Comparison of ENCODE assay signal across 26 cellular contexts in genomic region chr3:17065315-17065714, GRCh38.
DNase-seq lines count a peak whose midpoint lies in the region; ATAC-seq and TF ChIP-seq lines count a peak whose summit lies in the region.
"Had no signal": no experiment of that assay in that cellular context is flagged by ENCODE, and none has a peak within 500 bp of the region (broad histone marks: within the 10 kb centered on the region; RNA-seq: fewer than 3 reads in every experiment).

No MANE protein-coding gene starts in this region.

- TF ChIP-seq CTCF in sigmoid colon (IDR thresholded peaks at IDR 0.05): no peak

- no peak overlapping the region for H3K4me3 ChIP-seq in sigmoid colon
- H3K4me3 ChIP-seq: BLaER1, body of pancreas, hepatocyte, neural progenitor cell, Peyer's patch, suprapubic skin had no signal

- no peaks in the 10 kb centered on the region for H3K27me3 ChIP-seq in sigmoid colon
- H3K27me3 ChIP-seq: BLaER1, body of pancreas, foreskin keratinocyte, hepatocyte, neural progenitor cell, Peyer's patch, suprapubic skin had no signal

- no peaks in the 10 kb centered on the region for H3K36me3 ChIP-seq in sigmoid colon
- H3K36me3 ChIP-seq: neural progenitor cell, suprapubic skin had no signal

- no peak overlapping the region for H3K27ac ChIP-seq in sigmoid colon
- H3K27ac ChIP-seq: BLaER1, body of pancreas, foreskin keratinocyte, hepatocyte, neural progenitor cell, Peyer's patch, suprapubic skin had no signal

- peak overlapping the region in 7 of 10 donors; percentile 41 to 72 (median 57) for H3K27ac Mint-ChIP-seq in naive thymus-derived CD8-positive, alpha-beta T cell
- H3K27ac Mint-ChIP-seq in activated naive CD4-positive, alpha-beta T cell treated with anti-CD3 and anti-CD28 coated beads for 36 hours: no peak overlapping the region
- H3K27ac Mint-ChIP-seq: activated CD4-positive, alpha-beta T cell treated with anti-CD3 and anti-CD28 coated beads, Interleukin-2, amount 10 ng/mL, durations not matched to agents 24 days and 14 days; activated CD8-positive, alpha-beta memory T cell treated with anti-CD3 and anti-CD28 coated beads, Interleukin-2, amount 10 ng/mL, durations not matched to agents 7 days and 5 days; activated naive CD8-positive, alpha-beta T cell treated with anti-CD3 and anti-CD28 coated beads for 36 hours; neural progenitor cell; progenitor cell of endocrine pancreas had no signal

- intact Hi-C loops in activated naive CD4-positive, alpha-beta T cell treated with anti-CD3 and anti-CD28 coated beads for 36 hours (cut with micrococcal nuclease): no loop called here
- intact Hi-C loops in sigmoid colon (cut with DNase I): no loop called here

- WGBS in sigmoid colon, 2 donors: 21 to 74% methylated on average over 2 of the region's 2 CpGs

- H3K4me1 Mint-ChIP-seq in naive thymus-derived CD8-positive, alpha-beta T cell: peaks cover 17 to 42% (median 33%) of the 10 kb centered on the region in 4 donors
- H3K4me1 Mint-ChIP-seq in activated naive CD4-positive, alpha-beta T cell treated with anti-CD3 and anti-CD28 coated beads for 36 hours (ENCODE audit: low read depth): peaks cover 12% of the 10 kb centered on the region

- H3K4me3 Mint-ChIP-seq in naive thymus-derived CD8-positive, alpha-beta T cell: no peak overlapping the region
- H3K4me3 Mint-ChIP-seq in activated naive CD4-positive, alpha-beta T cell treated with anti-CD3 and anti-CD28 coated beads for 36 hours: no peak overlapping the region
- H3K4me3 Mint-ChIP-seq: activated CD4-positive, alpha-beta T cell treated with anti-CD3 and anti-CD28 coated beads, Interleukin-2, amount 10 ng/mL, durations not matched to agents 24 days and 14 days; activated CD8-positive, alpha-beta memory T cell treated with anti-CD3 and anti-CD28 coated beads, Interleukin-2, amount 10 ng/mL, durations not matched to agents 7 days and 5 days; activated naive CD8-positive, alpha-beta T cell treated with anti-CD3 and anti-CD28 coated beads for 36 hours; H9; neural progenitor cell had no signal

- H3K36me3 Mint-ChIP-seq in naive thymus-derived CD8-positive, alpha-beta T cell: peaks cover 7 to 65% (median 39%) of the 10 kb centered on the region in 3 donors
- H3K36me3 Mint-ChIP-seq in activated naive CD4-positive, alpha-beta T cell treated with anti-CD3 and anti-CD28 coated beads for 36 hours (ENCODE audit: low read depth): peaks cover 25% of the 10 kb centered on the region
- H3K36me3 Mint-ChIP-seq: neural progenitor cell had no signal

- H3K4me1 ChIP-seq in sigmoid colon: peaks cover 0 to 3% (median 0%) of the 10 kb centered on the region in 4 donors
- H3K4me1 ChIP-seq: BLaER1, body of pancreas, foreskin keratinocyte, suprapubic skin had no signal

- no peaks in the 10 kb centered on the region for H3K27me3 Mint-ChIP-seq in naive thymus-derived CD8-positive, alpha-beta T cell
- no peaks in the 10 kb centered on the region for H3K27me3 Mint-ChIP-seq in activated naive CD4-positive, alpha-beta T cell treated with anti-CD3 and anti-CD28 coated beads for 36 hours (ENCODE audit: low read depth)
- H3K27me3 Mint-ChIP-seq: activated CD4-positive, alpha-beta T cell treated with anti-CD3 and anti-CD28 coated beads, Interleukin-2, amount 10 ng/mL, durations not matched to agents 24 days and 14 days; activated CD8-positive, alpha-beta memory T cell treated with anti-CD3 and anti-CD28 coated beads, Interleukin-2, amount 10 ng/mL, durations not matched to agents 7 days and 5 days; activated naive CD8-positive, alpha-beta T cell treated with anti-CD3 and anti-CD28 coated beads for 36 hours; progenitor cell of endocrine pancreas had no signal

- H3K9me3 Mint-ChIP-seq in naive thymus-derived CD8-positive, alpha-beta T cell: peaks cover 0 to 3% (median 0%) of the 10 kb centered on the region in 9 donors
- H3K9me3 Mint-ChIP-seq in activated naive CD4-positive, alpha-beta T cell treated with anti-CD3 and anti-CD28 coated beads for 36 hours: no peaks in the 10 kb centered on the region
- H3K9me3 Mint-ChIP-seq: H9, neural progenitor cell had no signal

- DNase-seq in NCI-H510A treated with DMSO at 0.1 percent for 48 hours (lab: John Stamatoyannopoulos, UW) (peak; percentile 65), NCI-H510A (lab: John Stamatoyannopoulos, UW) (no peak), NCI-H1105 treated with DMSO at 0.1 percent for 48 hours (lab: John Stamatoyannopoulos, UW) (peak; percentile 73), SHP77 (lab: John Stamatoyannopoulos, UW) (peak; percentile 45 to 50), sigmoid colon (no peak)
- DNase-seq in naive thymus-derived CD8-positive, alpha-beta T cell: no peak
- no peak for DNase-seq in activated naive CD4-positive, alpha-beta T cell treated with anti-CD3 and anti-CD28 coated beads for 36 hours
- DNase-seq: activated CD4-positive, alpha-beta T cell treated with anti-CD3 and anti-CD28 coated beads, Interleukin-2, amount 10 ng/mL, durations not matched to agents 24 days and 14 days; activated CD8-positive, alpha-beta memory T cell treated with anti-CD3 and anti-CD28 coated beads, Interleukin-2, amount 10 ng/mL, durations not matched to agents 7 days and 5 days; activated naive CD8-positive, alpha-beta T cell treated with anti-CD3 and anti-CD28 coated beads for 36 hours; body of pancreas; effector memory CD4-positive, alpha-beta T cell; foreskin keratinocyte; GF-D8; H9; IMR-90; NCI-H187; Peyer's patch; stimulated activated CD4-positive, alpha-beta T cell treated with anti-CD3 and anti-CD28 coated beads, Interleukin-1b, Interleukin-23, amount 100 ng/mL, for 48 hours; T-helper 2 cell had no signal

- CTCF ChIA-PET in activated naive CD4-positive, alpha-beta T cell treated with anti-CD3 and anti-CD28 coated beads for 36 hours (lab: Charles Lee): interaction anchor here (0.6 to 0.7 kb wide), 2 partner anchors 24 to 1286 kb away, joined by 3 to 4 read pairs; no protein-coding TSS in a partner anchor

- TF ChIP-seq POLR2A in sigmoid colon (IDR thresholded peaks at IDR 0.05): no peak

- POLR2A ChIA-PET in naive thymus-derived CD8-positive, alpha-beta T cell (lab: Charles Lee): no interaction called here

- no peak for TF ChIP-seq EP300 in sigmoid colon (IDR thresholded peaks at IDR 0.05)

- ATAC-seq in naive thymus-derived CD8-positive, alpha-beta T cell: no peak
- ATAC-seq in GM19324 (IDR thresholded peaks at IDR 0.05; ENCODE audit: low FRiP score, unreplicated experiment): no peak
- ATAC-seq: activated CD8-positive, alpha-beta memory T cell treated with anti-CD3 and anti-CD28 coated beads, Interleukin-2, amount 10 ng/mL, durations not matched to agents 7 days and 5 days; body of pancreas; foreskin keratinocyte had no signal

- no peaks in the 10 kb centered on the region for H3K9me3 ChIP-seq in sigmoid colon
- H3K9me3 ChIP-seq: BLaER1, body of pancreas, Peyer's patch, suprapubic skin had no signal

Comparison
In these comparisons a context has a peak if more than half of its experiments do, and no peak if none do; other contexts are left out.
1. DNase-seq: peak in NCI-H510A treated with DMSO at 0.1 percent for 48 hours (single experiment), NCI-H1105 treated with DMSO at 0.1 percent for 48 hours (single experiment) and SHP77 (2 of 2); none in NCI-H510A (single experiment), naive thymus-derived CD8-positive, alpha-beta T cell (0 of 10), activated naive CD4-positive, alpha-beta T cell treated with anti-CD3 and anti-CD28 coated beads for 36 hours (single experiment) and sigmoid colon (single experiment).